In the genomic region with DNA sequence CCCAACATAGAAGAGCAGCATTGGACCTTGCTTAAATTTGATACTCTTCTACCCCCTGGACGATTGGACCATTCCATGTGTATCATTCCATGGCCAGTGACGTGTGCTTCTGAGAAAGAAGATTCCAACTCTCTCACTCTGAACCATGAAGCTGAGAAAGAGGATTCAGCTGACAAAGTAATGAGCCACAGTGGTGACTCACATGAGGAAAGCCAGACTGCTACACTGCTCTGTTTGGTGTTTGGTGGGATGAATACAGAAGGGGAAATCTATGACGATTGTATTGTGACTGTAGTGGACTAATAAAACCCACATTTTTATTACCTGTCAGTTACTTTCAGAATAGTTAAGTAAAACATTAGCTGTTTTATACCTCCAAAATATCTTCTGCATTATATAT, we compare ENCODE assay signal across 2 cellular contexts.
TF ChIP-seq lines count a peak whose summit lies in the region.

No MANE protein-coding gene starts in this region.

TF ChIP-seq in A549, 52 proteins besides CTCF, POLR2A, EP300 and RAD21 (continued from another document):
- no peak for TF ChIP-seq FOSL2 (IDR thresholded peaks at IDR 0.05)
- peak; percentile 55 for TF ChIP-seq FOSL2 (CRISPR knock-in tag; IDR thresholded peaks at IDR 0.05)
- no peak for TF ChIP-seq HDAC2 (IDR thresholded peaks at IDR 0.05)
- TF ChIP-seq, protein P1, sequence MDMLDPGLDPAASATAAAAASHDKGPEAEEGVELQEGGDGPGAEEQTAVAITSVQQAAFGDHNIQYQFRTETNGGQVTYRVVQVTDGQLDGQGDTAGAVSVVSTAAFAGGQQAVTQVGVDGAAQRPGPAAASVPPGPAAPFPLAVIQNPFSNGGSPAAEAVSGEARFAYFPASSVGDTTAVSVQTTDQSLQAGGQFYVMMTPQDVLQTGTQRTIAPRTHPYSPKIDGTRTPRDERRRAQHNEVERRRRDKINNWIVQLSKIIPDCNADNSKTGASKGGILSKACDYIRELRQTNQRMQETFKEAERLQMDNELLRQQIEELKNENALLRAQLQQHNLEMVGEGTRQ (IDR thresholded peaks at IDR 0.05): no peak

TF ChIP-seq in HCT116, 20 proteins besides CTCF, POLR2A, EP300 and RAD21 (continued from another document):
- TF ChIP-seq, protein P2, sequence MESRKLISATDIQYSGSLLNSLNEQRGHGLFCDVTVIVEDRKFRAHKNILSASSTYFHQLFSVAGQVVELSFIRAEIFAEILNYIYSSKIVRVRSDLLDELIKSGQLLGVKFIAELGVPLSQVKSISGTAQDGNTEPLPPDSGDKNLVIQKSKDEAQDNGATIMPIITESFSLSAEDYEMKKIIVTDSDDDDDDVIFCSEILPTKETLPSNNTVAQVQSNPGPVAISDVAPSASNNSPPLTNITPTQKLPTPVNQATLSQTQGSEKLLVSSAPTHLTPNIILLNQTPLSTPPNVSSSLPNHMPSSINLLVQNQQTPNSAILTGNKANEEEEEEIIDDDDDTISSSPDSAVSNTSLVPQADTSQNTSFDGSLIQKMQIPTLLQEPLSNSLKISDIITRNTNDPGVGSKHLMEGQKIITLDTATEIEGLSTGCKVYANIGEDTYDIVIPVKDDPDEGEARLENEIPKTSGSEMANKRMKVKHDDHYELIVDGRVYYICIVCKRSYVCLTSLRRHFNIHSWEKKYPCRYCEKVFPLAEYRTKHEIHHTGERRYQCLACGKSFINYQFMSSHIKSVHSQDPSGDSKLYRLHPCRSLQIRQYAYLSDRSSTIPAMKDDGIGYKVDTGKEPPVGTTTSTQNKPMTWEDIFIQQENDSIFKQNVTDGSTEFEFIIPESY (IDR thresholded peaks at IDR 0.05; ENCODE audit: extremely low read depth, insufficient replicate concordance, low read length): no peak
- TF ChIP-seq TCF7L2 (IDR thresholded peaks at IDR 0.05; ENCODE audit: borderline replicate concordance, extremely low read depth, insufficient read depth, insufficient read length): no peak
- no peak for TF ChIP-seq REST (IDR thresholded peaks at IDR 0.05; ENCODE audit: low read depth)
- TF ChIP-seq SIN3A (IDR thresholded peaks at IDR 0.05; ENCODE audit: low read depth): no peak
- no peak for TF ChIP-seq ZFX (IDR thresholded peaks at IDR 0.05)
- TF ChIP-seq, protein P3, sequence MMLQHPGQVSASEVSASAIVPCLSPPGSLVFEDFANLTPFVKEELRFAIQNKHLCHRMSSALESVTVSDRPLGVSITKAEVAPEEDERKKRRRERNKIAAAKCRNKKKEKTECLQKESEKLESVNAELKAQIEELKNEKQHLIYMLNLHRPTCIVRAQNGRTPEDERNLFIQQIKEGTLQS (IDR thresholded peaks at IDR 0.05): no peak
- no peak for TF ChIP-seq EGR1 (IDR thresholded peaks at IDR 0.05; ENCODE audit: low read depth)
- TF ChIP-seq EZH2 (IDR thresholded peaks at IDR 0.05): no peak
- TF ChIP-seq FOSL1 (IDR thresholded peaks at IDR 0.05; ENCODE audit: low read depth): no peak
- no peak for TF ChIP-seq EZH2phosphoT487 (IDR thresholded peaks at IDR 0.05; ENCODE audit: borderline replicate concordance)
- no peak for TF ChIP-seq JUND (IDR thresholded peaks at IDR 0.05)
- TF ChIP-seq SRF (IDR thresholded peaks at IDR 0.05; ENCODE audit: low read depth): no peak
